In the genomic region with DNA sequence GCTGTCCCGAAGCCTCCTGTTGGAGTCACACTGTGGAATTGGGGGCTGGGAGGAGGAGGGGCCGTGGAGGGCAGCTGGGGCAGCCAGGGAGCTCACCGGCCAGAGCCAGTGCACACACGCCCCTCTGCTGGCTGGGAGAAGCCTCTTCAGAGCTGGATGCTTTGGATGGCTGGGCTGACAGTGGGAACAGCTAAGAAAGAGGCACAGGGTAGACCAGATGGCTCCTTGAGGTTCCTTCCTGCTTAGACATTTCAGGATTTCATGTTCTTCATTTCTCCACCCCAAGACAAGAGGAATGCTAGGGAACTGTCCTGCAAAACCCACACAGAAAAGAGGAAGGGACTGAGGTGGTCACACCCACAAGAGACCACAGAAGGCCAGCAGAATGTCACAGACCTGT, we compare ENCODE assay signal across 11 cellular contexts.
DNase-seq lines count a peak whose midpoint lies in the region; ATAC-seq and TF ChIP-seq lines count a peak whose summit lies in the region.
"Had no signal": no experiment of that assay in that cellular context is flagged by ENCODE, and none has a peak within 500 bp of the region (broad histone marks: within the 10 kb centered on the region; RNA-seq: fewer than 3 reads in every experiment).

No MANE protein-coding gene starts in this region.

- no peak overlapping the region for H3K4me3 ChIP-seq in epithelial cell of proximal tubule (ENCODE audit: low read depth, low read length)
- H3K4me3 ChIP-seq: ovary had no signal

- no peak for ATAC-seq in HG03196 (IDR thresholded peaks at IDR 0.05; ENCODE audit: unreplicated experiment)
- ATAC-seq in HG02763 (IDR thresholded peaks at IDR 0.05; ENCODE audit: unreplicated experiment), result no peak
- ATAC-seq: activated CD4-positive, alpha-beta T cell treated with anti-CD3 and anti-CD28 coated beads for 36 hours had no signal

- DNase-seq in DMS79 treated with DMSO at 0.1 percent for 48 hours (lab: John Stamatoyannopoulos, UW) (peak; percentile 22), DMS79 (lab: John Stamatoyannopoulos, UW) (no peak), LHCN-M2 (ENCODE audit: low read depth) (peak; percentile 42), epithelial cell of proximal tubule (ENCODE audit: low read depth) (no peak), myocyte (ENCODE audit: low read depth) (peak; percentile 87), SIG-M5 (lab: John Stamatoyannopoulos, UW) (no peak)
- DNase-seq: activated CD4-positive, alpha-beta T cell treated with anti-CD3 and anti-CD28 coated beads for 36 hours; DND-41; ovary had no signal

- peak; percentile 39 for TF ChIP-seq CTCF in epithelial cell of proximal tubule (conservative IDR thresholded peaks at IDR 0.05; ENCODE audit: low read depth, low read length)

Comparison
In these comparisons a context has a peak if more than half of its experiments do, and no peak if none do; other contexts are left out.
1. DNase-seq: peak in DMS79 treated with DMSO at 0.1 percent for 48 hours (single experiment), LHCN-M2 (single experiment) and myocyte (single experiment); none in DMS79 (single experiment), epithelial cell of proximal tubule (single experiment) and SIG-M5 (single experiment).